1 cellular context compared by ENCODE assay signal in genomic region chr17:1992541-1992940, GRCh38.
TF ChIP-seq lines count a peak whose summit lies in the region.

No MANE protein-coding gene starts in this region.

TF ChIP-seq in H1, 55 proteins besides CTCF, POLR2A, EP300 and RAD21:
- TF ChIP-seq TBP (IDR thresholded peaks at IDR 0.05; ENCODE audit: low read depth, low read length) (no peak), BACH1 (IDR thresholded peaks at IDR 0.05; ENCODE audit: low read length) (no peak), CHD7 (IDR thresholded peaks at IDR 0.05; ENCODE audit: insufficient replicate concordance, low read length) (no peak), BRCA1 (IDR thresholded peaks at IDR 0.05; ENCODE audit: low read depth, low read length) (no peak), GABPA (IDR thresholded peaks at IDR 0.05; ENCODE audit: borderline replicate concordance, insufficient read depth, low read length) (no peak), HDAC2 (IDR thresholded peaks at IDR 0.05; ENCODE audit: borderline replicate concordance in 1 of 2, low read depth in 2 of 2, low read length in 2 of 2) (no peak), NRF1 (IDR thresholded peaks at IDR 0.05; ENCODE audit: low read depth, low read length) (no peak), TCF12 (IDR thresholded peaks at IDR 0.05; ENCODE audit: low read depth, low read length) (no peak), FOSL1 (IDR thresholded peaks at IDR 0.05; ENCODE audit: insufficient read depth, low read depth, low read length) (no peak), PHF8 (conservative IDR thresholded peaks at IDR 0.05; ENCODE audit: low read depth, low read length) (no peak), HDAC6 (IDR thresholded peaks at IDR 0.05; ENCODE audit: low read depth, low read length) (no peak), SP1 (IDR thresholded peaks at IDR 0.05; ENCODE audit: low read depth, low read length) (no peak), CHD1 (IDR thresholded peaks at IDR 0.05; ENCODE audit: low read depth, low read length) (no peak), CREB1 (IDR thresholded peaks at IDR 0.05) (no peak), GTF2F1 (IDR thresholded peaks at IDR 0.05; ENCODE audit: borderline replicate concordance, low read depth, low read length) (no peak), ZNF274 (IDR thresholded peaks at IDR 0.05; ENCODE audit: borderline replicate concordance, extremely low read depth, low read length) (no peak), CEBPB (IDR thresholded peaks at IDR 0.05; ENCODE audit: low read depth, low read length) (no peak)
